8 cellular contexts compared by ENCODE assay signal in the genomic region with DNA sequence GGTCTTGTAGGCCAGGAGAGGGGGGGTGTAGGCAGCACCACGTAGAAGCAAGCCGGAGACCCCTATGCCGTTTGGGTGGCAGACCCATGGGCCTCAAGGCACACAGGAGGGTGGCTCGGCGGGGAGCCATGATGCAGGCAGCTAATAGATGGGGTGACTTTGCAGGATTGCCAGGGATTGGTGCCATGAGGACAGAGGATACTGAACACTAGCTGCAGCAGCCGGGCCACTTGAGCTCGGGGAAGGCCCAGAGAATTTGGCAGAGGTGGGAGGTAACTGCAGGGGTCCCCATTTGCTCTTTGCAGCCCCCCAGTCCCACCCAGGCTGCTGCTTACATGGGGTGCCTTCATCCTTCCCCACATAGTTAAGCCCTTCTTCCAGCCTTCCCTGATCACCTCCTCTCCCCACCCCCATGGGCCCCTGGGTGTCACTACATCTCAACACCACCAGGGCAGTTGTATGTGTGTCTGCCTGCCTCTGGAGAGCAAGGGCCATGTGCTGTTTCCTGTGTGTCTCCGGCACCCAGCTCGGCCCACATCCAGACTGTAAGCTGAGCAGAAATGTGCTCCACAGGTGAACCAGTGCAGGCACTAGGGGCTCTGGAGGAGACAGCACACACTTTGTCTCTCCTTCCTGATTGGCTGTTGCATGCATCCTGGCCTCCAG. TPM values are rescaled to one million over a fixed set of nuclear protein-coding genes. Genes with fewer than 3 reads are reported as not detected.
DNase-seq lines count a peak whose midpoint lies in the region; ATAC-seq lines count a peak whose summit lies in the region.

No MANE protein-coding gene starts in this region.

- H2BK15ac ChIP-seq in mesenchymal stem cell (ENCODE audit: low read depth, poor library complexity, severe bottlenecking) = no peak overlapping the region

- WGBS in mesenchymal stem cell = 56% methylated on average over 9 of the region's 9 CpGs

- H3K36me3 ChIP-seq in CD4-positive, CD25-positive, alpha-beta regulatory T cell (ENCODE audit: control insufficient read depth, insufficient read depth, low read length) = no peaks in the 10 kb centered on the region
- H3K36me3 ChIP-seq in HUES6 (ENCODE audit: control insufficient read depth, insufficient read depth, low read length) (no peaks in the 10 kb centered on the region), mesenchymal stem cell (ENCODE audit: control insufficient read depth in 1 of 2, insufficient read depth in 2 of 2, low read depth in 1 of 2, low read length in 2 of 2) (no peaks in the 10 kb centered on the region)

- H3K27me3 ChIP-seq in CD4-positive, CD25-positive, alpha-beta regulatory T cell (ENCODE audit: control insufficient read depth, insufficient read depth, low read length) = no peaks in the 10 kb centered on the region
- H3K27me3 ChIP-seq in HUES6 (ENCODE audit: control insufficient read depth, insufficient read depth, low read length) (peaks cover 25% of the 10 kb centered on the region), mesenchymal stem cell (ENCODE audit: control insufficient read depth in 1 of 2, insufficient read depth in 1 of 2, low read length in 2 of 2) (peaks cover 0 to 6% of the 10 kb centered on the region in 2 experiments)

- H3K4ac ChIP-seq in mesenchymal stem cell (ENCODE audit: low read depth in 1 of 2, low read length in 2 of 2) = no peak overlapping the region

- DNase-seq in CD4-positive, CD25-positive, alpha-beta regulatory T cell = peak in 1 of 3 donors; percentile 41
- DNase-seq in activated naive CD8-positive, alpha-beta T cell treated with anti-CD3 and anti-CD28 coated beads, Interleukin-2, amount 10 ng/mL, durations not matched to agents 7 days and 5 days = no peak
- DNase-seq in mesenchymal stem cell = peak; percentile 64
- no peak for DNase-seq in HK-2 (ENCODE audit: unreplicated experiment)

- H3K9ac ChIP-seq in HUES6 (ENCODE audit: low read length) (no peak overlapping the region), mesenchymal stem cell (ENCODE audit: low read length) (no peak overlapping the region)

- peak overlapping the region; percentile 97 for H3K4me2 ChIP-seq in mesenchymal stem cell (ENCODE audit: low read length, poor library complexity, severe bottlenecking)

- peaks cover 17% of the 10 kb centered on the region for H3K27me3 Mint-ChIP-seq in CD4-positive, CD25-positive, alpha-beta regulatory T cell
- peaks cover 8% of the 10 kb centered on the region for H3K27me3 Mint-ChIP-seq in activated naive CD8-positive, alpha-beta T cell treated with anti-CD3 and anti-CD28 coated beads, Interleukin-2, amount 10 ng/mL, durations not matched to agents 7 days and 5 days

- no peaks in the 10 kb centered on the region for H3K9me3 ChIP-seq in CD4-positive, CD25-positive, alpha-beta regulatory T cell (ENCODE audit: control insufficient read depth in 2 of 2, low read length in 2 of 2)
- no peaks in the 10 kb centered on the region for H3K9me3 ChIP-seq in HUES6 (ENCODE audit: control insufficient read depth, insufficient read depth, low read depth, low read length)
- H3K9me3 ChIP-seq in mesenchymal stem cell (ENCODE audit: control insufficient read depth, low read length) = no peaks in the 10 kb centered on the region

- H2BK12ac ChIP-seq in mesenchymal stem cell (ENCODE audit: low read length in 2 of 2) = peak overlapping the region in 1 of 2 experiments; percentile 93

- POLR2A ChIA-PET in activated naive CD8-positive, alpha-beta T cell treated with anti-CD3 and anti-CD28 coated beads, Interleukin-2, amount 10 ng/mL, durations not matched to agents 7 days and 5 days (lab: Charles Lee) = interaction anchor here (0.9 to 2.0 kb wide), 9 partner anchors 8 to 67 kb away, joined by 3 to 8 read pairs (median 3); partner anchors contain the start of gene SREBF1

- peak overlapping the region in 3 of 4 donors; percentile 70 to 91 (median 84) for H3K4me3 Mint-ChIP-seq in CD4-positive, CD25-positive, alpha-beta regulatory T cell
- peak overlapping the region; percentile 18 for H3K4me3 Mint-ChIP-seq in activated naive CD8-positive, alpha-beta T cell treated with anti-CD3 and anti-CD28 coated beads, Interleukin-2, amount 10 ng/mL, durations not matched to agents 7 days and 5 days

- no peak overlapping the region for H2BK120ac ChIP-seq in mesenchymal stem cell (ENCODE audit: low read depth, low read length)

- no peaks in the 10 kb centered on the region for H3K36me3 Mint-ChIP-seq in CD4-positive, CD25-positive, alpha-beta regulatory T cell
- H3K36me3 Mint-ChIP-seq in activated naive CD8-positive, alpha-beta T cell treated with anti-CD3 and anti-CD28 coated beads, Interleukin-2, amount 10 ng/mL, durations not matched to agents 7 days and 5 days = no peaks in the 10 kb centered on the region

- H4K91ac ChIP-seq in mesenchymal stem cell (ENCODE audit: low read length) = no peak overlapping the region

- H3K4me1 ChIP-seq in CD4-positive, CD25-positive, alpha-beta regulatory T cell (ENCODE audit: control insufficient read depth, insufficient read depth, low read length, poor library complexity, severe bottlenecking) = peaks cover 30% of the 10 kb centered on the region
- H3K4me1 ChIP-seq in HUES6 (ENCODE audit: control insufficient read depth, insufficient read depth, low read length) = peaks cover 50% of the 10 kb centered on the region
- H3K4me1 ChIP-seq in mesenchymal stem cell (ENCODE audit: control insufficient read depth, insufficient read depth, low read depth, low read length) = peaks cover 53% of the 10 kb centered on the region

- H2AFZ ChIP-seq in mesenchymal stem cell (ENCODE audit: low read depth, low read length) = no peak overlapping the region

- no peak overlapping the region for H2BK5ac ChIP-seq in mesenchymal stem cell (ENCODE audit: low read depth, low read length, poor library complexity, severe bottlenecking)

- H3K9me3 Mint-ChIP-seq in CD4-positive, CD25-positive, alpha-beta regulatory T cell = peaks cover 0 to 1% (median 0%) of the 10 kb centered on the region in 7 donors
- no peaks in the 10 kb centered on the region for H3K9me3 Mint-ChIP-seq in activated naive CD8-positive, alpha-beta T cell treated with anti-CD3 and anti-CD28 coated beads, Interleukin-2, amount 10 ng/mL, durations not matched to agents 7 days and 5 days

- peak in 1 of 2 donors; percentile 23 for ATAC-seq in CD4-positive, CD25-positive, alpha-beta regulatory T cell (ENCODE audit: low read depth in 2 of 2)
- ATAC-seq in activated naive CD8-positive, alpha-beta T cell treated with anti-CD3 and anti-CD28 coated beads, Interleukin-2, amount 10 ng/mL, durations not matched to agents 7 days and 5 days (ENCODE audit: low read depth) = peak; percentile 48
- ATAC-seq in GM21825 (IDR thresholded peaks at IDR 0.05; ENCODE audit: unreplicated experiment) (no peak), GM19452 (IDR thresholded peaks at IDR 0.05; ENCODE audit: unreplicated experiment) (no peak), HG03565 (IDR thresholded peaks at IDR 0.05; ENCODE audit: unreplicated experiment) (no peak)

- H3K4me1 Mint-ChIP-seq in CD4-positive, CD25-positive, alpha-beta regulatory T cell = peaks cover 0 to 27% (median 10%) of the 10 kb centered on the region in 4 donors
- H3K4me1 Mint-ChIP-seq in activated naive CD8-positive, alpha-beta T cell treated with anti-CD3 and anti-CD28 coated beads, Interleukin-2, amount 10 ng/mL, durations not matched to agents 7 days and 5 days = peaks cover 19% of the 10 kb centered on the region

- peaks cover 51% of the 10 kb centered on the region for H3K79me1 ChIP-seq in mesenchymal stem cell (replicated peaks; ENCODE audit: low read length, poor library complexity, severe bottlenecking)

- peak overlapping the region; percentile 27 to 58 for H3K18ac ChIP-seq in mesenchymal stem cell (ENCODE audit: low read depth in 1 of 2, low read length in 2 of 2)

- peak overlapping the region in 1 of 2 experiments; percentile 10 for H3K23ac ChIP-seq in mesenchymal stem cell (ENCODE audit: low read length in 2 of 2)

- H3K14ac ChIP-seq in mesenchymal stem cell (ENCODE audit: low read length in 2 of 2) = peak overlapping the region in 1 of 2 experiments; percentile 82

- no peak overlapping the region for H2AK5ac ChIP-seq in mesenchymal stem cell (ENCODE audit: low read length, severe bottlenecking)

- no peak overlapping the region for H3K4me3 ChIP-seq in CD4-positive, CD25-positive, alpha-beta regulatory T cell (ENCODE audit: low read depth, low read length)
- peak overlapping the region; percentile 75 for H3K4me3 ChIP-seq in HUES6 (ENCODE audit: low read depth, low read length)
- H3K4me3 ChIP-seq in mesenchymal stem cell (ENCODE audit: insufficient read depth in 1 of 2, low read depth in 1 of 2, low read length in 2 of 2) = no peak overlapping the region

- H4K8ac ChIP-seq in mesenchymal stem cell (ENCODE audit: low read length) = no peak overlapping the region

- no peak overlapping the region for H3K27ac ChIP-seq in CD4-positive, CD25-positive, alpha-beta regulatory T cell (ENCODE audit: insufficient read depth, low read length, poor library complexity, severe bottlenecking)
- H3K27ac ChIP-seq in HUES6 (ENCODE audit: low read depth, low read length) (no peak overlapping the region), mesenchymal stem cell (ENCODE audit: low read length, poor library complexity, severe bottlenecking) (no peak overlapping the region)

- peak overlapping the region in 1 of 3 donors; percentile 88 for H3K27ac Mint-ChIP-seq in CD4-positive, CD25-positive, alpha-beta regulatory T cell
- H3K27ac Mint-ChIP-seq in activated naive CD8-positive, alpha-beta T cell treated with anti-CD3 and anti-CD28 coated beads, Interleukin-2, amount 10 ng/mL, durations not matched to agents 7 days and 5 days = no peak overlapping the region

RNA-seq across cellular contexts. Expression of gene SREBF1, which starts 52.1 kb away (rescaled TPM):
- 141 TPM for total RNA-seq in CD4-positive, CD25-positive, alpha-beta regulatory T cell
- polyA plus RNA-seq in CD4-positive, CD25-positive, alpha-beta regulatory T cell = 1 to 10 TPM; 4.5 to 6.7 (median 6.0) TPM
- 100 to 1,000 TPM; 218 to 229 TPM for total RNA-seq in activated naive CD8-positive, alpha-beta T cell treated with anti-CD3 and anti-CD28 coated beads, Interleukin-2, amount 10 ng/mL, durations not matched to agents 7 days and 5 days
- polyA plus RNA-seq in mesenchymal stem cell (2013, experiment 1 of 2) = 89.9 TPM
- 89.1 TPM for polyA plus RNA-seq in mesenchymal stem cell (2013, experiment 2 of 2)
